Comparison of ENCODE assay signal across 9 cellular contexts in genomic region chr10:31758495-31758894, GRCh38.
DNase-seq lines count a peak whose midpoint lies in the region; ATAC-seq and TF ChIP-seq lines count a peak whose summit lies in the region.
"Had no signal": no experiment of that assay in that cellular context is flagged by ENCODE, and none has a peak within 500 bp of the region (broad histone marks: within the 10 kb centered on the region; RNA-seq: fewer than 3 reads in every experiment).

No MANE protein-coding gene starts in this region.

- no peak overlapping the region for H2BK5ac ChIP-seq in mesenchymal stem cell (ENCODE audit: low read depth, low read length, poor library complexity, severe bottlenecking)

- DNase-seq in heart right ventricle (no peak), left ventricle myocardium superior (no peak), breast epithelium (ENCODE audit: low spot score in 2 of 2) (no peak), mesenchymal stem cell (no peak), upper lobe of left lung (no peak), HT-29 (ENCODE audit: low spot score) (no peak), ecto neural progenitor cell (ENCODE audit: low spot score) (no peak)
- DNase-seq: KG1 had no signal

- no peaks in the 10 kb centered on the region for H3K79me1 ChIP-seq in mesenchymal stem cell (replicated peaks; ENCODE audit: low read length, poor library complexity, severe bottlenecking)

- H3K27ac ChIP-seq in heart right ventricle (peak overlapping the region; percentile 89 to 99 (median 98)), breast epithelium (peak overlapping the region; percentile 97 to 98), mesenchymal stem cell (ENCODE audit: low read length, poor library complexity, severe bottlenecking) (no peak overlapping the region), upper lobe of left lung (peak overlapping the region in 3 of 4 donors; percentile 92 to 97 (median 96))

- H4K91ac ChIP-seq in mesenchymal stem cell (ENCODE audit: low read length) = no peak overlapping the region

- H3K36me3 ChIP-seq in heart right ventricle (no peaks in the 10 kb centered on the region), breast epithelium (no peaks in the 10 kb centered on the region), mesenchymal stem cell (ENCODE audit: control insufficient read depth in 1 of 2, insufficient read depth in 2 of 2, low read depth in 1 of 2, low read length in 2 of 2) (no peaks in the 10 kb centered on the region), upper lobe of left lung (no peaks in the 10 kb centered on the region)

- no peak for ATAC-seq in heart right ventricle
- ATAC-seq in left ventricle myocardium superior = no peak
- ATAC-seq in upper lobe of left lung (ENCODE audit: low FRiP score in 2 of 2) = no peak
- ATAC-seq in HG03460 (IDR thresholded peaks at IDR 0.05; ENCODE audit: unreplicated experiment) = no peak

- no peak overlapping the region for H2AFZ ChIP-seq in mesenchymal stem cell (ENCODE audit: low read depth, low read length)

- H2BK15ac ChIP-seq in mesenchymal stem cell (ENCODE audit: low read depth, poor library complexity, severe bottlenecking) = no peak overlapping the region

- no peak overlapping the region for H4K8ac ChIP-seq in mesenchymal stem cell (ENCODE audit: low read length)

- peak overlapping the region in 6 of 10 donors; percentile 72 to 95 (median 84) for H3K4me3 ChIP-seq in heart right ventricle
- no peak overlapping the region for H3K4me3 ChIP-seq in breast epithelium
- peak overlapping the region in 1 of 2 experiments; percentile 84 for H3K4me3 ChIP-seq in mesenchymal stem cell (ENCODE audit: insufficient read depth in 1 of 2, low read depth in 1 of 2, low read length in 2 of 2)
- H3K4me3 ChIP-seq in upper lobe of left lung = no peak overlapping the region

- H3K4me1 ChIP-seq in heart right ventricle = peaks cover 7 to 52% (median 36%) of the 10 kb centered on the region in 9 donors
- peaks cover 0 to 6% of the 10 kb centered on the region in 2 donors for H3K4me1 ChIP-seq in breast epithelium
- H3K4me1 ChIP-seq in mesenchymal stem cell (ENCODE audit: control insufficient read depth, insufficient read depth, low read depth, low read length) = peaks cover 20% of the 10 kb centered on the region
- H3K4me1 ChIP-seq in upper lobe of left lung = peaks cover 12 to 30% (median 17%) of the 10 kb centered on the region in 4 donors

- H3K4me2 ChIP-seq in mesenchymal stem cell (ENCODE audit: low read length, poor library complexity, severe bottlenecking) = no peak overlapping the region

- no peak overlapping the region for H2AK5ac ChIP-seq in mesenchymal stem cell (ENCODE audit: low read length, severe bottlenecking)

- intact Hi-C loops in heart right ventricle (cut with DNase I) = loop anchor here in 7 of 10 donors (5.0 to 10.0 kb wide), 4 partner anchors 51 to 441 kb away; partner anchors contain the start of gene ZEB1 (in 1 of the 7)
- intact Hi-C loops in left ventricle myocardium superior (cut with micrococcal nuclease) = no loop called here
- intact Hi-C loops in breast epithelium (cut with DNase I; ENCODE audit: low total_unique reads) = no loop called here

- 74 to 80% methylated on average over 5 of the region's 5 CpGs for WGBS in heart right ventricle, 2 donors
- WGBS in mesenchymal stem cell = 86% methylated on average over 4 of the region's 5 CpGs
- 73 to 74% methylated on average over 5 of the region's 5 CpGs for WGBS in upper lobe of left lung, 2 donors

- H3K9ac ChIP-seq in mesenchymal stem cell (ENCODE audit: low read length) = peak overlapping the region; percentile 98

- TF ChIP-seq CTCF in heart right ventricle (IDR thresholded peaks at IDR 0.05) (no peak), breast epithelium (IDR thresholded peaks at IDR 0.05) (no peak), upper lobe of left lung (IDR thresholded peaks at IDR 0.05) (no peak)

- no peak overlapping the region for H3K23ac ChIP-seq in mesenchymal stem cell (ENCODE audit: low read length in 2 of 2)

- no peaks in the 10 kb centered on the region for H3K9me3 ChIP-seq in heart right ventricle
- no peaks in the 10 kb centered on the region for H3K9me3 ChIP-seq in breast epithelium
- H3K9me3 ChIP-seq in mesenchymal stem cell (ENCODE audit: control insufficient read depth, low read length) = no peaks in the 10 kb centered on the region
- H3K9me3 ChIP-seq in upper lobe of left lung = no peaks in the 10 kb centered on the region

- no peak for TF ChIP-seq POLR2A in breast epithelium (IDR thresholded peaks at IDR 0.05)
- TF ChIP-seq POLR2A in upper lobe of left lung (IDR thresholded peaks at IDR 0.05) = no peak

- no peak for TF ChIP-seq EP300 in upper lobe of left lung (IDR thresholded peaks at IDR 0.05)

- H3K27me3 ChIP-seq in heart right ventricle (no peaks in the 10 kb centered on the region), breast epithelium (no peaks in the 10 kb centered on the region), mesenchymal stem cell (ENCODE audit: control insufficient read depth in 1 of 2, insufficient read depth in 1 of 2, low read length in 2 of 2) (no peaks in the 10 kb centered on the region), upper lobe of left lung (no peaks in the 10 kb centered on the region)

- H3K4ac ChIP-seq in mesenchymal stem cell (ENCODE audit: low read depth in 1 of 2, low read length in 2 of 2) = no peak overlapping the region

- H3K18ac ChIP-seq in mesenchymal stem cell (ENCODE audit: low read depth in 1 of 2, low read length in 2 of 2) = no peak overlapping the region

- H3K14ac ChIP-seq in mesenchymal stem cell (ENCODE audit: low read length in 2 of 2) = no peak overlapping the region

- H2BK120ac ChIP-seq in mesenchymal stem cell (ENCODE audit: low read depth, low read length) = no peak overlapping the region

- H2BK12ac ChIP-seq in mesenchymal stem cell (ENCODE audit: low read length in 2 of 2) = no peak overlapping the region

Comparison
In these comparisons a context has a peak if more than half of its experiments do, and no peak if none do; other contexts are left out.
1. intact Hi-C loops: an anchor here in heart right ventricle (5.0 to 10.0 kb wide); none called in left ventricle myocardium superior and breast epithelium.
2. H3K4me3 ChIP-seq: peak in heart right ventricle (6 of 10); none in breast epithelium (0 of 3) and upper lobe of left lung (0 of 4).